In the genomic region with DNA sequence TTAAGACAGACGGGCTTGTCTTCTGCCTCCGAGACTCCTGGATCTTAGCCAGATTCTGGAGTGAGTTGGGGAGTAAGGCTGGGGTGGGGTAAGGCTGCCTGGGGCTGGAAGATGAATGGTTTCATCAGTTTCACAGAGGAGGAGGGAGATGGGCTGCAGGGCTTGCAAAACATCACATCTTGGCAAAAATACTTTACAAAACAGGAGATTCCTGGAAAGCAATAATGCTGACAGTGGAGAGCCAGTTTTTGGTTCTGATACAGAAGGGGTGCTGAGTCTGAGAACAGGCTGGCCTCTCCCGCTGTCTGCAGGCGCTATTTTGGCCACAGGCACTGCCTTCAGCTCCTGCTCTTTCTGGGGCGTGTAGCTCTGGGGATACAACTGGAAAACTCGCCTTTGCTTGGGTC, we compare ENCODE assay signal across 17 cellular contexts.
DNase-seq lines count a peak whose midpoint lies in the region; ATAC-seq and TF ChIP-seq lines count a peak whose summit lies in the region.
"Had no signal": no experiment of that assay in that cellular context is flagged by ENCODE, and none has a peak within 500 bp of the region (broad histone marks: within the 10 kb centered on the region; RNA-seq: fewer than 3 reads in every experiment).

No MANE protein-coding gene starts in this region.

- H3K36me3 ChIP-seq in right atrium auricular region: no peaks in the 10 kb centered on the region
- no peaks in the 10 kb centered on the region for H3K36me3 ChIP-seq in effector memory CD4-positive, alpha-beta T cell (ENCODE audit: control insufficient read depth, insufficient read depth, low read length)

- H3K27me3 ChIP-seq in right atrium auricular region (no peaks in the 10 kb centered on the region), foreskin keratinocyte (no peaks in the 10 kb centered on the region)
- H3K27me3 ChIP-seq in effector memory CD4-positive, alpha-beta T cell (replicated peaks; ENCODE audit: control insufficient read depth, insufficient read depth, low read length, poor library complexity, severe bottlenecking): no peaks in the 10 kb centered on the region

- H3K27ac ChIP-seq in right atrium auricular region: no peak overlapping the region
- no peak overlapping the region for H3K27ac ChIP-seq in foreskin keratinocyte
- no peak overlapping the region for H3K27ac ChIP-seq in effector memory CD4-positive, alpha-beta T cell (ENCODE audit: insufficient read depth, low read length, poor library complexity, severe bottlenecking)
- H3K27ac ChIP-seq: KMS-11 had no signal

- peak overlapping the region; percentile 5 for H3K4me3 Mint-ChIP-seq in mesothelial cell of epicardium
- H3K4me3 Mint-ChIP-seq: stimulated activated naive CD8-positive, alpha-beta T cell treated with anti-CD3 and anti-CD28 coated beads, Interleukin-15, amount 100 ng/mL, for 72 hours had no signal

- intact Hi-C loops in Right ventricle myocardium inferior (cut with DNase I): no loop called here

- ATAC-seq in Right ventricle myocardium inferior (peak; percentile 97), foreskin keratinocyte (peak; percentile 9), GM21529 (IDR thresholded peaks at IDR 0.05; ENCODE audit: unreplicated experiment) (no peak)
- ATAC-seq: stimulated activated naive CD8-positive, alpha-beta T cell treated with anti-CD3 and anti-CD28 coated beads, Interleukin-15, amount 100 ng/mL, for 72 hours had no signal

- H3K4me1 Mint-ChIP-seq in mesothelial cell of epicardium: peaks cover 31% of the 10 kb centered on the region

- TF ChIP-seq CTCF in right atrium auricular region (IDR thresholded peaks at IDR 0.05) (no peak), foreskin keratinocyte (conservative IDR thresholded peaks at IDR 0.05) (no peak), mesothelial cell of epicardium (IDR thresholded peaks at IDR 0.05; ENCODE audit: unreplicated experiment) (no peak)

- H3K4me1 ChIP-seq in right atrium auricular region (peaks cover 0 to 4% of the 10 kb centered on the region in 2 donors), foreskin keratinocyte (peaks cover 18% of the 10 kb centered on the region)
- no peaks in the 10 kb centered on the region for H3K4me1 ChIP-seq in effector memory CD4-positive, alpha-beta T cell (ENCODE audit: control insufficient read depth, insufficient read depth, low read length, poor library complexity, severe bottlenecking)

- H3K9me3 Mint-ChIP-seq in mesothelial cell of epicardium: no peaks in the 10 kb centered on the region

- DNase-seq in Right ventricle myocardium inferior (ENCODE audit: missing footprints): peak; percentile 68
- DNase-seq in right atrium auricular region (ENCODE audit: low spot score): no peak
- DNase-seq in foreskin keratinocyte: no peak
- DNase-seq in mesothelial cell of epicardium (ENCODE audit: low spot score in 2 of 2, unreplicated experiment in 2 of 2): peak in 1 of 2 experiments; percentile 48
- peak; percentile 50 for DNase-seq in ureter (ENCODE audit: low spot score)
- no peak for DNase-seq in effector memory CD4-positive, alpha-beta T cell
- no peak for DNase-seq in HT-29 (ENCODE audit: low spot score)
- DNase-seq: activated CD4-positive, CD25-positive, alpha-beta regulatory T cell treated with anti-CD3 and anti-CD28 coated beads, Interleukin-2, amount 50 U/mL, for 72 hours; activated T-cell treated with anti-CD3 and anti-CD28 coated beads for 4 hours; COR-L47; H7; NCI-H1417 treated with DMSO at 0.1 percent for 48 hours; RPMI8226; stimulated activated naive CD8-positive, alpha-beta T cell treated with anti-CD3 and anti-CD28 coated beads, Interleukin-15, amount 100 ng/mL, for 72 hours had no signal

- no peaks in the 10 kb centered on the region for H3K36me3 Mint-ChIP-seq in mesothelial cell of epicardium

- H3K4me3 ChIP-seq in right atrium auricular region: no peak overlapping the region
- no peak overlapping the region for H3K4me3 ChIP-seq in effector memory CD4-positive, alpha-beta T cell (ENCODE audit: insufficient read depth, low read depth, low read length, poor library complexity, severe bottlenecking)
- H3K4me3 ChIP-seq: skin epidermis had no signal

- no peaks in the 10 kb centered on the region for H3K27me3 Mint-ChIP-seq in mesothelial cell of epicardium (ENCODE audit: low read depth)

- H3K27ac Mint-ChIP-seq in mesothelial cell of epicardium: peak overlapping the region; percentile 90

- no peaks in the 10 kb centered on the region for H3K9me3 ChIP-seq in right atrium auricular region
- no peaks in the 10 kb centered on the region for H3K9me3 ChIP-seq in effector memory CD4-positive, alpha-beta T cell (ENCODE audit: control insufficient read depth, low read length)

Comparison
In these comparisons a context has a peak if more than half of its experiments do, and no peak if none do; other contexts are left out.
1. DNase-seq: peak in Right ventricle myocardium inferior (single experiment) and ureter (single experiment); none in right atrium auricular region (single experiment), foreskin keratinocyte (0 of 2), effector memory CD4-positive, alpha-beta T cell (0 of 3) and HT-29 (single experiment).